ENCODE assay signal across 8 cellular contexts in genomic region chr18:58864146-58865008, GRCh38. TPM values are rescaled to one million over a fixed set of nuclear protein-coding genes. Genes with fewer than 3 reads are reported as not detected.
DNase-seq lines count a peak whose midpoint lies in the region; ATAC-seq and TF ChIP-seq lines count a peak whose summit lies in the region.

ZNF532 (plus strand) TSS chr18:58864877. CDS start in a region left out here.

- H3K4me1 ChIP-seq in ES-I3 (ENCODE audit: insufficient read depth, low read length) (peaks cover 59% of the 10 kb centered on the region), gastroesophageal sphincter (peaks cover 0 to 81% (median 26%) of the 10 kb centered on the region in 3 donors)

- H3K4me3 ChIP-seq in gastroesophageal sphincter: peak within 1 kb of the TSS; percentile 33 to 73

- TF ChIP-seq EP300 in gastroesophageal sphincter (IDR thresholded peaks at IDR 0.05): no peak

- peak within 1 kb of the TSS; percentile 53 to 98 (median 94) for H3K27ac ChIP-seq in gastroesophageal sphincter

- no peaks in the 10 kb centered on the region for H3K9me3 Mint-ChIP-seq in activated T-helper 17 cell treated with anti-CD3 and anti-CD28 coated beads, Interleukin-2, amount 50 U/mL, for 72 hours
- H3K9me3 Mint-ChIP-seq in nephron progenitor cell: peaks cover 9% of the 10 kb centered on the region

- no peaks in the 10 kb centered on the region for H3K9me3 ChIP-seq in ES-I3 (ENCODE audit: control insufficient read depth, insufficient read depth, low read length)
- H3K9me3 ChIP-seq in gastroesophageal sphincter: no peaks in the 10 kb centered on the region

- peaks cover 24% of the 10 kb centered on the region for H3K36me3 Mint-ChIP-seq in activated T-helper 17 cell treated with anti-CD3 and anti-CD28 coated beads, Interleukin-2, amount 50 U/mL, for 72 hours (ENCODE audit: low read depth)
- peaks cover 38% of the 10 kb centered on the region for H3K36me3 Mint-ChIP-seq in nephron progenitor cell (ENCODE audit: low read depth)

- H3K36me3 ChIP-seq in ES-I3 (ENCODE audit: insufficient read depth, low read length) (peaks cover 31% of the 10 kb centered on the region; the same call in 1 of the 2 replicates), gastroesophageal sphincter (peaks cover 0 to 24% of the 10 kb centered on the region in 2 donors)

- no peaks in the 10 kb centered on the region for H3K4me1 Mint-ChIP-seq in activated T-helper 17 cell treated with anti-CD3 and anti-CD28 coated beads, Interleukin-2, amount 50 U/mL, for 72 hours
- H3K4me1 Mint-ChIP-seq in nephron progenitor cell: peaks cover 88% of the 10 kb centered on the region

- WGBS in gastroesophageal sphincter (ENCODE audit: low coverage in 1 of 2), 2 donors: 17 to 36% methylated on average over 5 to 11 of the region's 17 CpGs

- TF ChIP-seq CTCF in gastroesophageal sphincter (IDR thresholded peaks at IDR 0.05) (no peak), nephron progenitor cell (IDR thresholded peaks at IDR 0.05) (no peak)

- H3K27me3 Mint-ChIP-seq in activated T-helper 17 cell treated with anti-CD3 and anti-CD28 coated beads, Interleukin-2, amount 50 U/mL, for 72 hours: peaks cover 37% of the 10 kb centered on the region
- H3K27me3 Mint-ChIP-seq in nephron progenitor cell (ENCODE audit: low read depth, poor library complexity): no peaks in the 10 kb centered on the region

- DNase-seq in NCI-H187 (lab: John Stamatoyannopoulos, UW) (peak; percentile 64 to 74), nephron progenitor cell (peak; percentile 56)

- H3K27ac Mint-ChIP-seq in activated T-helper 17 cell treated with anti-CD3 and anti-CD28 coated beads, Interleukin-2, amount 50 U/mL, for 72 hours: peak within 1 kb of the TSS; percentile 44
- H3K27ac Mint-ChIP-seq in nephron progenitor cell: peak within 1 kb of the TSS; percentile 99

- peak within 1 kb of the TSS; percentile 83 for H3K4me3 Mint-ChIP-seq in activated T-helper 17 cell treated with anti-CD3 and anti-CD28 coated beads, Interleukin-2, amount 50 U/mL, for 72 hours
- peak within 1 kb of the TSS; percentile 89 for H3K4me3 Mint-ChIP-seq in nephron progenitor cell

- peak within 1 kb of the TSS; percentile 27 for H3K9ac ChIP-seq in ES-I3 (ENCODE audit: low read depth, low read length)

- TF ChIP-seq POLR2A in gastroesophageal sphincter (IDR thresholded peaks at IDR 0.05): no peak

- peak; percentile 53 for ATAC-seq in activated T-helper 17 cell treated with anti-CD3 and anti-CD28 coated beads, Interleukin-2, amount 50 U/mL, for 72 hours (replicated peaks)
- ATAC-seq in gastroesophageal sphincter (peak; percentile 20), HG03432 (IDR thresholded peaks at IDR 0.05; ENCODE audit: unreplicated experiment) (no peak), HG02870 (IDR thresholded peaks at IDR 0.05; ENCODE audit: unreplicated experiment) (no peak), HG03196 (IDR thresholded peaks at IDR 0.05; ENCODE audit: unreplicated experiment) (no peak)

- no peaks in the 10 kb centered on the region for H3K27me3 ChIP-seq in gastroesophageal sphincter

RNA-seq across cellular contexts. Expression of gene ZNF532, which starts in this region (rescaled TPM):
- 10 to 100 TPM in 1 of 2 donors, 1 to 10 TPM in 1; 8.6 to 11.8 TPM for total RNA-seq in activated T-helper 17 cell treated with anti-CD3 and anti-CD28 coated beads, Interleukin-2, amount 50 U/mL, for 72 hours
- total RNA-seq in gastroesophageal sphincter: 100 to 1,000 TPM in 2 of 4 donors, 10 to 100 TPM in 2; 48.3 to 128 (median 96.2) TPM

Comparison
In these comparisons a context has a peak if more than half of its experiments do, and no peak if none do; other contexts are left out.
1. ATAC-seq: peak in activated T-helper 17 cell treated with anti-CD3 and anti-CD28 coated beads, Interleukin-2, amount 50 U/mL, for 72 hours (single experiment) and gastroesophageal sphincter (single experiment); none in HG03432 (single experiment), HG02870 (single experiment) and HG03196 (single experiment).